ENCODE assay signal across 22 cellular contexts in genomic region chr2:112917856-112918255, GRCh38. TPM values are rescaled to one million over a fixed set of nuclear protein-coding genes. Genes with fewer than 3 reads are reported as not detected.
DNase-seq lines count a peak whose midpoint lies in the region; ATAC-seq and TF ChIP-seq lines count a peak whose summit lies in the region.
"Had no signal": no experiment of that assay in that cellular context is flagged by ENCODE, and none has a peak within 500 bp of the region (broad histone marks: within the 10 kb centered on the region; RNA-seq: fewer than 3 reads in every experiment).

No MANE protein-coding gene starts in this region.

- no peak for TF ChIP-seq CTCF in CD8-positive, alpha-beta T cell (IDR thresholded peaks at IDR 0.05)

- no peak overlapping the region for H3K27ac ChIP-seq in CD8-positive, alpha-beta T cell (ENCODE audit: low read depth, low read length)
- H3K27ac ChIP-seq: A549; BLaER1 treated with 17β-estradiol and CSF1 and Interleukin-3, amounts not matched to agents 10 nM and 100 nM had no signal

- H3K4me1 Mint-ChIP-seq in CD8-positive, alpha-beta T cell (ENCODE audit: low read depth), result peaks cover 28% of the 10 kb centered on the region
- peaks cover 56% of the 10 kb centered on the region for H3K4me1 Mint-ChIP-seq in central memory CD8-positive, alpha-beta T cell
- H3K4me1 Mint-ChIP-seq in effector memory CD8-positive, alpha-beta T cell (ENCODE audit: low read depth in 2 of 2), result peaks cover 14 to 35% of the 10 kb centered on the region in 2 donors
- H3K4me1 Mint-ChIP-seq in activated naive CD4-positive, alpha-beta T cell treated with anti-CD3 and anti-CD28 coated beads, Interleukin-2, amount 10 ng/mL, durations not matched to agents 7 days and 5 days, result peaks cover 9% of the 10 kb centered on the region

- CTCF ChIA-PET in CD8-positive, alpha-beta T cell (lab: Charles Lee), result interaction anchor here (1.1 kb wide), 1 partner anchor 35 kb away, joined by 3 read pairs; no protein-coding TSS in a partner anchor
- CTCF ChIA-PET in activated naive CD4-positive, alpha-beta T cell treated with anti-CD3 and anti-CD28 coated beads, Interleukin-2, amount 10 ng/mL, durations not matched to agents 7 days and 5 days (lab: Charles Lee), result interaction anchor here (1.1 kb wide), 1 partner anchor 32 kb away, joined by 3 read pairs; no protein-coding TSS in a partner anchor

- no peak for ATAC-seq in CD8-positive, alpha-beta T cell
- ATAC-seq in central memory CD8-positive, alpha-beta T cell (replicated peaks; ENCODE audit: extremely low read depth, poor library complexity, severe bottlenecking), result no peak
- ATAC-seq in effector memory CD8-positive, alpha-beta T cell (replicated peaks), result no peak
- ATAC-seq: A549 had no signal

- H3K4me3 Mint-ChIP-seq in CD8-positive, alpha-beta T cell, result no peak overlapping the region
- H3K4me3 Mint-ChIP-seq in central memory CD8-positive, alpha-beta T cell, result no peak overlapping the region
- no peak overlapping the region for H3K4me3 Mint-ChIP-seq in effector memory CD8-positive, alpha-beta T cell
- no peak overlapping the region for H3K4me3 Mint-ChIP-seq in activated naive CD4-positive, alpha-beta T cell treated with anti-CD3 and anti-CD28 coated beads, Interleukin-2, amount 10 ng/mL, durations not matched to agents 7 days and 5 days
- H3K4me3 Mint-ChIP-seq: CD14-positive monocyte; CD4-positive, alpha-beta T cell; HFFc6 had no signal

- DNase-seq in CD8-positive, alpha-beta T cell, result no peak
- DNase-seq in central memory CD8-positive, alpha-beta T cell (ENCODE audit: low spot score in 2 of 2), result no peak
- DNase-seq in effector memory CD8-positive, alpha-beta T cell, result no peak
- DNase-seq in islet precursor cell (peak; percentile 42), middle frontal gyrus (ENCODE audit: extremely low spot score, low spot score) (no peak)
- DNase-seq in activated naive CD4-positive, alpha-beta T cell treated with anti-CD3 and anti-CD28 coated beads, Interleukin-2, amount 10 ng/mL, durations not matched to agents 7 days and 5 days, result no peak
- DNase-seq in activated T-cell treated with anti-CD3 and anti-CD28 coated beads, Interleukin-2, amount 50 U/mL, for 48 hours, result no peak
- DNase-seq in activated CD4-positive, alpha-beta T cell treated with anti-CD3 and anti-CD28 coated beads for 1 hour, result no peak
- DNase-seq: 8988T; ACHN; AML-193; BE2C; Caco-2; CD4-positive, alpha-beta T cell; DMS153; DND-41; GOT3; HFFc6 had no signal

- H3K27me3 ChIP-seq in CD8-positive, alpha-beta T cell (ENCODE audit: insufficient read depth, low read length), result no peaks in the 10 kb centered on the region
- H3K27me3 ChIP-seq: BE2C; BLaER1 treated with 17β-estradiol and CSF1 and Interleukin-3, amounts not matched to agents 10 nM and 100 nM had no signal

- no peaks in the 10 kb centered on the region for H3K36me3 Mint-ChIP-seq in CD8-positive, alpha-beta T cell
- H3K36me3 Mint-ChIP-seq in central memory CD8-positive, alpha-beta T cell (ENCODE audit: insufficient read depth), result no peaks in the 10 kb centered on the region
- H3K36me3 Mint-ChIP-seq in effector memory CD8-positive, alpha-beta T cell (ENCODE audit: insufficient read depth), result no peaks in the 10 kb centered on the region
- H3K36me3 Mint-ChIP-seq in activated naive CD4-positive, alpha-beta T cell treated with anti-CD3 and anti-CD28 coated beads, Interleukin-2, amount 10 ng/mL, durations not matched to agents 7 days and 5 days, result no peaks in the 10 kb centered on the region
- H3K36me3 Mint-ChIP-seq: CD14-positive monocyte had no signal

- intact Hi-C loops in CD8-positive, alpha-beta T cell (cut with DNase I, micrococcal nuclease), result no loop called here

- H3K27ac Mint-ChIP-seq in CD8-positive, alpha-beta T cell, result peak overlapping the region; percentile 37
- H3K27ac Mint-ChIP-seq in central memory CD8-positive, alpha-beta T cell (ENCODE audit: low read depth), result peak overlapping the region; percentile 92
- H3K27ac Mint-ChIP-seq in effector memory CD8-positive, alpha-beta T cell, result peak overlapping the region; percentile 69 to 90
- H3K27ac Mint-ChIP-seq in activated naive CD4-positive, alpha-beta T cell treated with anti-CD3 and anti-CD28 coated beads, Interleukin-2, amount 10 ng/mL, durations not matched to agents 7 days and 5 days, result no peak overlapping the region
- H3K27ac Mint-ChIP-seq: CD4-positive, alpha-beta T cell; HFFc6 had no signal

- no peak overlapping the region for H3K4me3 ChIP-seq in CD8-positive, alpha-beta T cell (ENCODE audit: low read depth, low read length)
- H3K4me3 ChIP-seq: A549; BLaER1 treated with 17β-estradiol and CSF1 and Interleukin-3, amounts not matched to agents 10 nM and 100 nM; HAP-1 had no signal

- no peaks in the 10 kb centered on the region for H3K27me3 Mint-ChIP-seq in CD8-positive, alpha-beta T cell (ENCODE audit: low read depth)
- no peaks in the 10 kb centered on the region for H3K27me3 Mint-ChIP-seq in central memory CD8-positive, alpha-beta T cell
- no peaks in the 10 kb centered on the region for H3K27me3 Mint-ChIP-seq in effector memory CD8-positive, alpha-beta T cell
- H3K27me3 Mint-ChIP-seq in activated naive CD4-positive, alpha-beta T cell treated with anti-CD3 and anti-CD28 coated beads, Interleukin-2, amount 10 ng/mL, durations not matched to agents 7 days and 5 days, result peaks cover 7% of the 10 kb centered on the region
- H3K27me3 Mint-ChIP-seq: CD4-positive, alpha-beta T cell had no signal

- H3K9me3 ChIP-seq in CD8-positive, alpha-beta T cell (ENCODE audit: low read length), result no peaks in the 10 kb centered on the region
- H3K9me3 ChIP-seq: A549, BE2C, Caco-2, HAP-1 had no signal

- peaks cover 20% of the 10 kb centered on the region for H3K4me1 ChIP-seq in CD8-positive, alpha-beta T cell (ENCODE audit: insufficient read depth, low read length)
- H3K4me1 ChIP-seq: A549, BE2C, HAP-1 had no signal

- POLR2A ChIA-PET in CD8-positive, alpha-beta T cell (lab: Charles Lee), result no interaction called here

- H3K36me3 ChIP-seq in CD8-positive, alpha-beta T cell (ENCODE audit: insufficient read depth, low read length), result no peaks in the 10 kb centered on the region
- H3K36me3 ChIP-seq: BE2C; BLaER1 treated with 17β-estradiol and CSF1 and Interleukin-3, amounts not matched to agents 10 nM and 100 nM; HAP-1 had no signal

- peaks cover 2% of the 10 kb centered on the region for H3K9me3 Mint-ChIP-seq in CD8-positive, alpha-beta T cell
- no peaks in the 10 kb centered on the region for H3K9me3 Mint-ChIP-seq in central memory CD8-positive, alpha-beta T cell
- no peaks in the 10 kb centered on the region for H3K9me3 Mint-ChIP-seq in effector memory CD8-positive, alpha-beta T cell
- H3K9me3 Mint-ChIP-seq in activated naive CD4-positive, alpha-beta T cell treated with anti-CD3 and anti-CD28 coated beads, Interleukin-2, amount 10 ng/mL, durations not matched to agents 7 days and 5 days, result no peaks in the 10 kb centered on the region
- H3K9me3 Mint-ChIP-seq: CD4-positive, alpha-beta T cell; HFFc6 had no signal

RNA-seq across cellular contexts. Expression of gene IL37, which starts 6.9 kb away (rescaled TPM):
- not detected for total RNA-seq in CD8-positive, alpha-beta T cell
- total RNA-seq: Caco-2; CD4-positive, alpha-beta T cell; HFFc6 had no signal

RNA-seq across cellular contexts. Expression of gene IL36G, which starts 60.0 kb away (rescaled TPM):
- not detected for total RNA-seq in CD8-positive, alpha-beta T cell
- total RNA-seq: Caco-2; CD4-positive, alpha-beta T cell; HFFc6 had no signal
